In genomic region chr5:56052735-56053134, GRCh38 we compare ENCODE assay signal across 26 cellular contexts.
"Had no signal": no experiment of that assay in that cellular context is flagged by ENCODE, and none has a peak within 500 bp of the region (broad histone marks: within the 10 kb centered on the region; RNA-seq: fewer than 3 reads in every experiment).

No MANE protein-coding gene starts in this region.

- H3K4me3 ChIP-seq: dorsolateral prefrontal cortex, lung, tibial artery had no signal

- H3K27ac ChIP-seq: dorsolateral prefrontal cortex, foreskin keratinocyte, tibial artery had no signal

- H3K4me1 Mint-ChIP-seq: brain, nephron progenitor cell had no signal

- H3K9me3 Mint-ChIP-seq: activated T-helper 17 cell treated with anti-CD3 and anti-CD28 coated beads, Interleukin-2, amount 50 U/mL, for 72 hours had no signal

- H3K4me1 ChIP-seq: foreskin keratinocyte had no signal

- FAIRE-seq: colon, TTC549 had no signal

- H3K27me3 ChIP-seq: tibial artery had no signal

- H3K27me3 Mint-ChIP-seq: activated T-helper 17 cell treated with anti-CD3 and anti-CD28 coated beads, Interleukin-2, amount 50 U/mL, for 72 hours; brain had no signal

- H3K27ac Mint-ChIP-seq: activated CD4-positive, alpha-beta memory T cell treated with anti-CD3 and anti-CD28 coated beads, Interleukin-2, amount 10 ng/mL, durations not matched to agents 7 days and 5 days; activated CD4-positive, alpha-beta T cell treated with anti-CD3 and anti-CD28 coated beads for 36 hours; activated T-helper 17 cell treated with anti-CD3 and anti-CD28 coated beads, Interleukin-2, amount 50 U/mL, for 72 hours; brain; mesothelial cell of epicardium; nephron progenitor cell; T-helper 2 cell treated with Interferon-gamma antibody and Interleukin-4, amounts not matched to agents 5 μg/mL and 100 μg/mL, for 36 hours had no signal

- H3K36me3 Mint-ChIP-seq: brain, mesothelial cell of epicardium had no signal

- H3K4me3 Mint-ChIP-seq: activated CD4-positive, alpha-beta memory T cell treated with anti-CD3 and anti-CD28 coated beads, Interleukin-2, amount 10 ng/mL, durations not matched to agents 7 days and 5 days; activated CD4-positive, alpha-beta T cell treated with anti-CD3 and anti-CD28 coated beads for 36 hours; activated T-helper 17 cell treated with anti-CD3 and anti-CD28 coated beads, Interleukin-2, amount 50 U/mL, for 72 hours; brain; mesothelial cell of epicardium; nephron progenitor cell; T-helper 2 cell treated with Interferon-gamma antibody and Interleukin-4, amounts not matched to agents 5 μg/mL and 100 μg/mL, for 36 hours had no signal

- ATAC-seq: activated CD4-positive, alpha-beta T cell treated with anti-CD3 and anti-CD28 coated beads for 36 hours; activated T-helper 17 cell treated with anti-CD3 and anti-CD28 coated beads, Interleukin-2, amount 50 U/mL, for 72 hours; foreskin keratinocyte; left colon; stimulated activated naive CD8-positive, alpha-beta T cell treated with anti-CD3 and anti-CD28 coated beads, Interleukin-15, Interleukin-2, amounts not matched to agents 100 U/mL and 50 U/mL, for 24 hours had no signal

- H3K36me3 ChIP-seq: tibial artery had no signal

- DNase-seq: activated CD4-positive, alpha-beta memory T cell treated with anti-CD3 and anti-CD28 coated beads, Interleukin-2, amount 10 ng/mL, durations not matched to agents 7 days and 5 days; activated CD4-positive, alpha-beta T cell treated with anti-CD3 and anti-CD28 coated beads for 36 hours; activated naive CD4-positive, alpha-beta T cell; activated T-cell treated with anti-CD3 and anti-CD28 coated beads, Interleukin-2, amount 50 U/mL, for 1 hour; amygdala; central memory CD4-positive, alpha-beta T cell; dorsolateral prefrontal cortex; foreskin keratinocyte; hypothalamus; islet precursor cell; left colon; nephron progenitor cell; occipital lobe; retina; stimulated activated CD4-positive, alpha-beta T cell treated with anti-CD3 and anti-CD28 coated beads, Interleukin-12 subunit alpha, Interleukin-12 subunit beta, amount 100 ng/mL, for 4 hours; stimulated activated CD4-positive, alpha-beta T cell treated with anti-CD3 and anti-CD28 coated beads, Interleukin-1b, Interleukin-23, amount 100 ng/mL, for 48 hours; stimulated activated naive CD8-positive, alpha-beta T cell treated with anti-CD3 and anti-CD28 coated beads, Interleukin-15, Interleukin-2, amounts not matched to agents 100 U/mL and 50 U/mL, for 24 hours; substantia nigra; tibial artery had no signal
